ENCODE assay signal across 8 cellular contexts in the genomic region with DNA sequence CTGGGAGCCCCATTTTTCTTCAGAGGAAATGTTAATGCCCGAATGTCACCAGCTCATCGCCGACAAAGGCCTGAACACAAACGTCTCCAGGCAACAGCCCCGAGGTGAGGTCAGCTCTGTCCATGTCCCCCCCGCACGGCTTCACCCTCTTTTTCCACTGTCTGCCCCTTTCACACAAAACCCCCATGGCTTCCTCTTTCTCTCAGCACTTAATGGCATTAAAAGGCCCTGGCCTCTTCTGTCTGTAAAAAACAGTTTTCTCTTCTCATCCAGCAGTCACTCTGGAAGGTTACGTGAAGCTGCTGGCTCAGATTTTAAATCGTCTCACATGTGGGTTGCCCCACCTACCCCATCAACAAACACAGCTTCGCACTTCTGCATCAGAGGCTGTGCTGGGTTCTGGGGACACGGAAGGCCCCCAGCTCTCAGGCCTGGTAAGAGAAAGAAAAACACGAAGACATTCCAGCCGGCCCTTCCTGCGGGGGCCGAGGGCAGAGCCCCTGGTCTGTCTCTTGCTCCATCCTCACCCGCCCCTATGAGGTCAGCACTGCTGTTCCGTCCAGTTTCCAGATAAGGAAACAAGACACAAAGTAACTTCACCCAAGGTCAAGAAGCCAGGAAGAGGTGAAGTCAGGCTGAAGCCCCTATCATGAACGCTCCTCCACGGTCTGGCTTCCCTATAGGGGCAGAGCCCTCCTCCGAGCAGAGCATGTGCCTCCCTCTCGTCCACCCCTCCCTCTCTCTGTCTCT.
A peak's percentile ranks its signal among the peaks of the same experiment; 100 is the strongest.
DNase-seq lines count a peak whose midpoint lies in the region; ATAC-seq and TF ChIP-seq lines count a peak whose summit lies in the region.

No MANE protein-coding gene starts in this region.

- H3K36me3 ChIP-seq in fibroblast of lung (ENCODE audit: control insufficient read depth, insufficient read depth, low read length) (no peaks in the 10 kb centered on the region), neuronal stem cell (replicated peaks in 1 of 2; ENCODE audit: control insufficient read depth in 2 of 2, insufficient read depth in 2 of 2, low read length in 2 of 2) (no peaks in the 10 kb centered on the region)

- H3K14ac ChIP-seq in neuronal stem cell (ENCODE audit: low read length) = no peak overlapping the region

- peaks cover 60% of the 10 kb centered on the region for H3K4me1 Mint-ChIP-seq in CD4-positive, alpha-beta T cell (ENCODE audit: low read depth)
- peaks cover 8% of the 10 kb centered on the region for H3K4me1 Mint-ChIP-seq in WTC11
- peaks cover 28% of the 10 kb centered on the region for H3K4me1 Mint-ChIP-seq in activated CD4-positive, alpha-beta memory T cell treated with anti-CD3 and anti-CD28 coated beads for 36 hours (ENCODE audit: low read depth)

- peak overlapping the region; percentile 53 for H3K18ac ChIP-seq in neuronal stem cell (ENCODE audit: low read length)

- H2BK12ac ChIP-seq in neuronal stem cell (ENCODE audit: low read length) = no peak overlapping the region

- H3K4me1 ChIP-seq in fibroblast of lung (ENCODE audit: control insufficient read depth, extremely low read depth, insufficient read depth, low read length) (no peaks in the 10 kb centered on the region), neuronal stem cell (ENCODE audit: control insufficient read depth in 2 of 2, insufficient read depth in 1 of 2, low read depth in 1 of 2, low read length in 2 of 2) (peaks cover 9 to 24% of the 10 kb centered on the region in 2 donors)

- H3K27me3 ChIP-seq in CD4-positive, alpha-beta T cell (ENCODE audit: control insufficient read depth, insufficient read depth, low read length) = no peaks in the 10 kb centered on the region
- H3K27me3 ChIP-seq in fibroblast of lung (ENCODE audit: control insufficient read depth, insufficient read depth, low read length) (no peaks in the 10 kb centered on the region), neuronal stem cell (ENCODE audit: control insufficient read depth in 3 of 3, insufficient read depth in 3 of 3, low read depth in 1 of 3, low read length in 3 of 3) (no peaks in the 10 kb centered on the region)

- H3K9ac ChIP-seq in fibroblast of lung (ENCODE audit: insufficient read depth, low read length) = no peak overlapping the region
- no peak overlapping the region for H3K9ac ChIP-seq in neuronal stem cell (ENCODE audit: low read depth, low read length, poor library complexity)

- H2AFZ ChIP-seq in fibroblast of lung (ENCODE audit: low read length) = no peak overlapping the region
- H2AFZ ChIP-seq in neuronal stem cell (ENCODE audit: low read length) = peak overlapping the region; percentile 73

- no peak overlapping the region for H2BK5ac ChIP-seq in neuronal stem cell (ENCODE audit: low read length)

- H3K4me3 ChIP-seq in fibroblast of lung (replicated peaks in 1 of 4; ENCODE audit: control extremely low read depth in 1 of 4, insufficient read depth in 1 of 4, low read depth in 3 of 4, low read length in 4 of 4) (no peak overlapping the region), neuronal stem cell (ENCODE audit: low read length in 2 of 2) (peak overlapping the region in 1 of 2 donors; percentile 18)

- no peak overlapping the region for H3K27ac ChIP-seq in CD4-positive, alpha-beta T cell (ENCODE audit: low read depth, low read length)
- no peak overlapping the region for H3K27ac ChIP-seq in fibroblast of lung (ENCODE audit: insufficient read depth, low read length)
- no peak overlapping the region for H3K27ac ChIP-seq in neuronal stem cell (replicated peaks; ENCODE audit: low read length)

- H3K4me2 ChIP-seq in fibroblast of lung (ENCODE audit: extremely low read depth, insufficient read depth, low read length) (no peak overlapping the region), neuronal stem cell (ENCODE audit: insufficient read depth, low read length, poor library complexity, severe bottlenecking) (no peak overlapping the region)

- peak overlapping the region; percentile 59 for H3K4me3 Mint-ChIP-seq in CD4-positive, alpha-beta T cell
- no peak overlapping the region for H3K4me3 Mint-ChIP-seq in WTC11
- H3K4me3 Mint-ChIP-seq in activated CD4-positive, alpha-beta memory T cell treated with anti-CD3 and anti-CD28 coated beads for 36 hours = no peak overlapping the region

- intact Hi-C loops in CD4-positive, alpha-beta T cell (cut with DNase I, micrococcal nuclease) = loop anchor here in 1 of 2 experiments (10.0 kb wide), 1 partner anchor 264 kb away; the partner anchor contains the start of gene GET4
- intact Hi-C loops in activated CD4-positive, alpha-beta memory T cell treated with anti-CD3 and anti-CD28 coated beads for 36 hours (cut with micrococcal nuclease) = no loop called here

- peaks cover 11% of the 10 kb centered on the region for H3K36me3 Mint-ChIP-seq in CD4-positive, alpha-beta T cell (ENCODE audit: low read depth)
- no peaks in the 10 kb centered on the region; the same call in 1 of the 2 replicates for H3K36me3 Mint-ChIP-seq in WTC11
- H3K36me3 Mint-ChIP-seq in activated CD4-positive, alpha-beta memory T cell treated with anti-CD3 and anti-CD28 coated beads for 36 hours = peaks cover 18% of the 10 kb centered on the region

- TF ChIP-seq CTCF in CD4-positive, alpha-beta T cell (IDR thresholded peaks at IDR 0.05) = no peak
- TF ChIP-seq CTCF in WTC11 (IDR thresholded peaks at IDR 0.05) = no peak
- TF ChIP-seq CTCF in fibroblast of lung (conservative IDR thresholded peaks at IDR 0.05 in 1 of 2, IDR thresholded peaks at IDR 0.05 in 1 of 2; ENCODE audit: low read depth in 1 of 2, low read length in 2 of 2) = no peak

- H2AK5ac ChIP-seq in neuronal stem cell (ENCODE audit: low read depth, low read length) = peak overlapping the region; percentile 53

- H3K23ac ChIP-seq in neuronal stem cell (ENCODE audit: low read depth, low read length, poor library complexity) = peak overlapping the region; percentile 38

- WGBS in neuronal stem cell (ENCODE audit: extremely low coverage in 2 of 2, insufficient read length in 2 of 2, insufficient replicate concordance in 1 of 2), 2 donors = no CpG with 5 or more reads among the region's 21 CpGs

- no peaks in the 10 kb centered on the region for H3K9me3 ChIP-seq in CD4-positive, alpha-beta T cell (ENCODE audit: control insufficient read depth, low read length)
- H3K9me3 ChIP-seq in fibroblast of lung (ENCODE audit: control insufficient read depth, insufficient read depth, low read depth, low read length) (no peaks in the 10 kb centered on the region), neuronal stem cell (replicated peaks in 1 of 2; ENCODE audit: control insufficient read depth in 2 of 2, insufficient read depth in 1 of 2, low read depth in 1 of 2, low read length in 2 of 2) (no peaks in the 10 kb centered on the region)

- peak overlapping the region; percentile 97 for H3K27ac Mint-ChIP-seq in CD4-positive, alpha-beta T cell
- H3K27ac Mint-ChIP-seq in WTC11 = peak overlapping the region; percentile 93
- no peak overlapping the region for H3K27ac Mint-ChIP-seq in activated CD4-positive, alpha-beta memory T cell treated with anti-CD3 and anti-CD28 coated beads for 36 hours

- POLR2A ChIA-PET in CD4-positive, alpha-beta T cell (lab: Charles Lee) = interaction anchor here (0.8 kb wide), 1 partner anchor 9 kb away, joined by 3 read pairs; no protein-coding TSS in a partner anchor
- POLR2A ChIA-PET in WTC11 (lab: Charles Lee) = no interaction called here
- POLR2A ChIA-PET in activated CD4-positive, alpha-beta memory T cell treated with anti-CD3 and anti-CD28 coated beads for 36 hours (lab: Charles Lee) = interaction anchor here (1.0 kb wide), 1 partner anchor 9 kb away, joined by 3 read pairs; no protein-coding TSS in a partner anchor

- CTCF ChIA-PET in CD4-positive, alpha-beta T cell (lab: Charles Lee) = no interaction called here
- CTCF ChIA-PET in WTC11 (lab: Charles Lee) = interaction anchor here (0.7 to 0.9 kb wide), 2 partner anchors 55 to 176 kb away, joined by 3 to 5 read pairs; no protein-coding TSS in a partner anchor
- CTCF ChIA-PET in activated CD4-positive, alpha-beta memory T cell treated with anti-CD3 and anti-CD28 coated beads for 36 hours (lab: Charles Lee) = interaction anchor here (0.7 kb wide), 1 partner anchor 10 kb away, joined by 3 read pairs; no protein-coding TSS in a partner anchor

- no peak overlapping the region for H2BK15ac ChIP-seq in neuronal stem cell (ENCODE audit: low read length)

- no peak overlapping the region for H4K91ac ChIP-seq in neuronal stem cell (ENCODE audit: low read depth, low read length, poor library complexity)

- no peaks in the 10 kb centered on the region for H4K20me1 ChIP-seq in fibroblast of lung (ENCODE audit: control insufficient read depth, extremely low read depth, insufficient read depth, low read length)

- H4K8ac ChIP-seq in neuronal stem cell (ENCODE audit: low read depth, low read length) = no peak overlapping the region

- DNase-seq in CD4-positive, alpha-beta T cell = no peak
- DNase-seq in WTC11 (ENCODE audit: low spot score) (no peak), fibroblast of lung (ENCODE audit: low read depth in 2 of 2) (peak; percentile 11 to 27), neuronal stem cell (ENCODE audit: low spot score) (no peak), cerebellum (ENCODE audit: low spot score) (no peak), NCI-H526 (lab: John Stamatoyannopoulos, UW) (no peak)
- DNase-seq in activated CD4-positive, alpha-beta memory T cell treated with anti-CD3 and anti-CD28 coated beads for 36 hours = no peak

- no peak overlapping the region for H3K4ac ChIP-seq in neuronal stem cell (ENCODE audit: low read length)

- H3K79me2 ChIP-seq in fibroblast of lung (ENCODE audit: control insufficient read depth, insufficient read depth, low read length) = no peaks in the 10 kb centered on the region

- H3K79me1 ChIP-seq in neuronal stem cell (ENCODE audit: low read depth, low read length) = no peaks in the 10 kb centered on the region

- no peaks in the 10 kb centered on the region for H3K9me3 Mint-ChIP-seq in CD4-positive, alpha-beta T cell
- H3K9me3 Mint-ChIP-seq in WTC11 = peaks cover 4% of the 10 kb centered on the region; the same call in 1 of the 2 replicates
- no peaks in the 10 kb centered on the region for H3K9me3 Mint-ChIP-seq in activated CD4-positive, alpha-beta memory T cell treated with anti-CD3 and anti-CD28 coated beads for 36 hours

- no peak overlapping the region for H2BK120ac ChIP-seq in neuronal stem cell (ENCODE audit: low read depth, low read length)

- no peaks in the 10 kb centered on the region for H3K27me3 Mint-ChIP-seq in CD4-positive, alpha-beta T cell
- H3K27me3 Mint-ChIP-seq in WTC11 (ENCODE audit: low read depth) = no peaks in the 10 kb centered on the region
- no peaks in the 10 kb centered on the region for H3K27me3 Mint-ChIP-seq in activated CD4-positive, alpha-beta memory T cell treated with anti-CD3 and anti-CD28 coated beads for 36 hours

- ATAC-seq in CD4-positive, alpha-beta T cell (ENCODE audit: poor library complexity) = peak; percentile 83
- no peak for ATAC-seq in WTC11
- no peak for ATAC-seq in GM21381 (IDR thresholded peaks at IDR 0.05; ENCODE audit: unreplicated experiment)

Comparison
In these comparisons a context has a peak if more than half of its experiments do, and no peak if none do; other contexts are left out.
1. DNase-seq: peak in fibroblast of lung (2 of 2); none in CD4-positive, alpha-beta T cell (0 of 10), WTC11 (single experiment), neuronal stem cell (single experiment), cerebellum (single experiment), activated CD4-positive, alpha-beta memory T cell treated with anti-CD3 and anti-CD28 coated beads for 36 hours (single experiment) and NCI-H526 (0 of 2).